ENCODE assay signal across 17 cellular contexts in genomic region chr15:94602771-94603474, GRCh38.
DNase-seq lines count a peak whose midpoint lies in the region; ATAC-seq, FAIRE-seq and TF ChIP-seq lines count a peak whose summit lies in the region.
"Had no signal": no experiment of that assay in that cellular context is flagged by ENCODE, and none has a peak within 500 bp of the region (broad histone marks: within the 10 kb centered on the region; RNA-seq: fewer than 3 reads in every experiment).

No MANE protein-coding gene starts in this region.

- ATAC-seq in sciatic nerve (peak; percentile 75), GM19455 (IDR thresholded peaks at IDR 0.05; ENCODE audit: unreplicated experiment) (no peak)
- ATAC-seq: HCT116 had no signal

- TF ChIP-seq POLR2A in endothelial cell of umbilical vein (IDR thresholded peaks at IDR 0.05; ENCODE audit: low read depth, low read length) = no peak

- DNase-seq in NCI-H1092 treated with DMSO at 0.1 percent for 48 hours (lab: John Stamatoyannopoulos, UW) (peak; percentile 43), NCI-H1092 (lab: John Stamatoyannopoulos, UW) (no peak), endothelial cell of umbilical vein (ENCODE audit: low read depth, low spot score) (peak; percentile 68), lung microvascular endothelial cell (ENCODE audit: low read depth in 2 of 2) (peak; percentile 75 to 99), sciatic nerve (ENCODE audit: low spot score) (no peak), NCI-H526 treated with DMSO at 0.1 percent for 48 hours (lab: John Stamatoyannopoulos, UW) (no peak), C1 segment of cervical spinal cord (lab: John Stamatoyannopoulos, UW) (no peak)
- DNase-seq: Caco-2; CD8-positive, alpha-beta memory T cell; DND-41; GDM1; GM23248 had no signal

- no peak overlapping the region for H3K27ac ChIP-seq in endothelial cell of umbilical vein (ENCODE audit: insufficient read depth, low read depth, low read length)
- H3K27ac ChIP-seq: 22Rv1, GM23248 had no signal

- peaks cover 18% of the 10 kb centered on the region for H3K4me1 ChIP-seq in endothelial cell of umbilical vein (ENCODE audit: control insufficient read depth, extremely low read depth, insufficient read depth, low read length)
- H3K4me1 ChIP-seq: Caco-2 had no signal

- no peak overlapping the region for H3K9ac ChIP-seq in endothelial cell of umbilical vein (replicated peaks; ENCODE audit: extremely low read depth, insufficient read depth, low read length)
- H3K9ac ChIP-seq: GM23248 had no signal

- CTCF ChIA-PET in endothelial cell of umbilical vein (lab: Charles Lee) = no interaction called here

- H2AFZ ChIP-seq in endothelial cell of umbilical vein (ENCODE audit: low read depth, low read length) = no peak overlapping the region
- H2AFZ ChIP-seq: GM23248 had no signal

- no peaks in the 10 kb centered on the region for H3K9me3 ChIP-seq in endothelial cell of umbilical vein (replicated peaks; ENCODE audit: control insufficient read depth, insufficient read depth, low read length)
- H3K9me3 ChIP-seq: Caco-2 had no signal

- no peak for TF ChIP-seq CTCF in endothelial cell of umbilical vein (IDR thresholded peaks at IDR 0.05; ENCODE audit: extremely low read depth in 1 of 2, insufficient read depth in 1 of 2, low read depth in 1 of 2, low read length in 2 of 2)

- no peaks in the 10 kb centered on the region for H4K20me1 ChIP-seq in endothelial cell of umbilical vein (replicated peaks; ENCODE audit: control insufficient read depth, extremely low read depth, insufficient read depth, low read length)

- H3K9me1 ChIP-seq in endothelial cell of umbilical vein (replicated peaks; ENCODE audit: control insufficient read depth, extremely low read depth, insufficient read depth, low read length) = no peaks in the 10 kb centered on the region

- no TSS peak for BruUV-seq in endothelial cell of umbilical vein (replicated peaks; lab: Mats Ljungman, UMichigan)

- no peak overlapping the region for H3K4me3 ChIP-seq in endothelial cell of umbilical vein (replicated peaks in 1 of 3; ENCODE audit: insufficient read depth in 1 of 3, low read depth in 1 of 3, low read length in 3 of 3)
- H3K4me3 ChIP-seq: GM23248 had no signal

- no peak overlapping the region for H3K4me2 ChIP-seq in endothelial cell of umbilical vein (ENCODE audit: insufficient read depth, low read length)

- no peaks in the 10 kb centered on the region for H3K36me3 ChIP-seq in endothelial cell of umbilical vein (ENCODE audit: control insufficient read depth in 2 of 2, extremely low read depth in 1 of 2, insufficient read depth in 2 of 2, low read length in 2 of 2)

- POLR2A ChIA-PET in endothelial cell of umbilical vein (lab: Charles Lee) = no interaction called here

- dilution Hi-C loops in endothelial cell of umbilical vein (cut with MboI; ENCODE audit: extremely low pct_ligation_motif_present, low sequenced_read_pairs) = no loop called here

- intact Hi-C loops in endothelial cell of umbilical vein (cut with micrococcal nuclease) = no loop called here
- intact Hi-C loops in sciatic nerve (cut with DNase I) = no loop called here

- no peak for FAIRE-seq in endothelial cell of umbilical vein (lab: Jason Lieb, UNC)
- FAIRE-seq: GM19239, H54 had no signal

- H3K79me2 ChIP-seq in endothelial cell of umbilical vein (ENCODE audit: control insufficient read depth, insufficient read depth, low read length) = no peaks in the 10 kb centered on the region

- no peaks in the 10 kb centered on the region for H3K27me3 ChIP-seq in endothelial cell of umbilical vein (ENCODE audit: control insufficient read depth in 2 of 2, insufficient read depth in 2 of 2, low read length in 2 of 2)

TF ChIP-seq in endothelial cell of umbilical vein, 7 proteins besides CTCF, POLR2A, EP300 and RAD21:
- TF ChIP-seq EZH2 (IDR thresholded peaks at IDR 0.05; ENCODE audit: borderline replicate concordance, low read depth, low read length, severe bottlenecking) (no peak), POLR2AphosphoS5 (IDR thresholded peaks at IDR 0.05; ENCODE audit: insufficient read depth, low read depth, low read length) (no peak), GATA2 (IDR thresholded peaks at IDR 0.05; ENCODE audit: insufficient read depth, insufficient read length, low read depth, low read length) (no peak), MYC (IDR thresholded peaks at IDR 0.05; ENCODE audit: low read depth, low read length) (no peak), FOS (IDR thresholded peaks at IDR 0.05; ENCODE audit: borderline replicate concordance, insufficient read depth, low read length) (no peak), JUN (IDR thresholded peaks at IDR 0.05; ENCODE audit: borderline replicate concordance, insufficient read depth, insufficient read length, low read depth) (no peak), MAX (IDR thresholded peaks at IDR 0.05; ENCODE audit: insufficient read depth, insufficient read length) (no peak)

Comparison
In these comparisons a context has a peak if more than half of its experiments do, and no peak if none do; other contexts are left out.
1. DNase-seq: peak in NCI-H1092 treated with DMSO at 0.1 percent for 48 hours (single experiment), endothelial cell of umbilical vein (single experiment) and lung microvascular endothelial cell (2 of 2); none in NCI-H1092 (single experiment), sciatic nerve (single experiment), NCI-H526 treated with DMSO at 0.1 percent for 48 hours (single experiment) and C1 segment of cervical spinal cord (0 of 14).